ENCODE assay signal across 15 cellular contexts in the genomic region with DNA sequence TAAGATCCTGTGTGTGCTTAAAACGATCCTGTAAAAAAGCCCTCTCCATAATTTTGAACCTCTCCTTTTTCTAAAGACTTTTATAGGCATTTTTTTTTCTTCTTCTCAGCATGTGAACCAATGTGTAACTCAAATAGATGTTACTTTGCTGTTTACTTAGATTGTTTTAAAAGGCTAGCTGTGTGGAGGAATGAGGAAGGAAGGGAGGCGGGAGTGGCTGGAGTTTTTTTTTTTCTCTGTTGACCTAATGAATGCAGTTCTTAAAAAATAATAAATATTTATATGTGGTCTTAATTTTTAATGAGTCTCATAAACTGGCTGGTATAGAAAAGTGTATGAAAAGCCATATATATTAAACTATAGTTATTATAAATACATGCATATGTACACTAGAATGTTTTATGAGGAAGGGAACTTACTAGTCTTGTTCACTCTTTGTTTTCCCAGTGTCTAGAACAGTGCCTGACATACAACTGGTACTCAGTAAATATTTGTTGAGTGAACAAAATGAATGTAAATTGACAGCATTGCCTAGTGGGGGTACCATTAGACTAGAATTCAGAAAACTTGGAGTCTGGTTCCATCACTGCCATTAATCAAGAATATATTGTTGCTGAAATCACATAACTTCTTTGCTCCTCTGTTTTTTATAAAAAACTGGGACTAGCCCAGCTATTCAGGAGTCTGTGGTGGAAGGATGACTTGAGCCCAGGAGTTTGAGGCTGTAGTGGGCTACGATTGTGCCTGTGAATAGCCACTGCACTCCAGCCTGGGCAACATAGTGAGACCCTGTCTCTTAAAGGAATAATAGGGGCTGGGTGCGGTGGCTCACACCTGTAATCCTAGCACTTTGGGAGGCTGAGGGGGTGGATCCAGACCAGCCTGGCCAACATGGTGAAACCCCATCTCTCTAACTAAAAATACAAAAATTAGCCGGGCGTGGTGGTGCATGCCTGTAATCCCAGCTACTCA. TPM values are rescaled to one million over a fixed set of nuclear protein-coding genes. Genes with fewer than 3 reads are reported as not detected.
DNase-seq lines count a peak whose midpoint lies in the region; ATAC-seq and TF ChIP-seq lines count a peak whose summit lies in the region.
"Had no signal": no experiment of that assay in that cellular context is flagged by ENCODE, and none has a peak within 500 bp of the region (broad histone marks: within the 10 kb centered on the region; RNA-seq: fewer than 3 reads in every experiment).

No MANE protein-coding gene starts in this region.

- no peak for TF ChIP-seq EP300 in SK-N-SH (IDR thresholded peaks at IDR 0.05; ENCODE audit: borderline replicate concordance in 1 of 2, low read depth in 1 of 2, low read length in 1 of 2)

- CTCF ChIA-PET in SK-N-SH (lab: Yijun Ruan, JAX), result no interaction called here

- H3K4me2 ChIP-seq in SK-N-SH, result peak overlapping the region; percentile 64
- H3K4me2 ChIP-seq: KMS-11 had no signal

- H3K9ac ChIP-seq in SK-N-SH, result no peak overlapping the region; the same call in 1 of the 2 replicates
- H3K9ac ChIP-seq: KMS-11 had no signal

- H4K20me1 ChIP-seq in SK-N-SH (ENCODE audit: insufficient read depth), result no peaks in the 10 kb centered on the region

- TF ChIP-seq POLR2A in GM18505 (IDR thresholded peaks at IDR 0.05; ENCODE audit: borderline replicate concordance, extremely low read depth, insufficient read depth, insufficient read length), result no peak

- no peaks in the 10 kb centered on the region for H3K9me2 ChIP-seq in SK-N-SH

- no peak for ATAC-seq in SK-N-SH treated with all-trans-retinoic acid at 6 μM for 48 hours
- ATAC-seq in upper lobe of right lung, result no peak
- ATAC-seq in GM18505 (IDR thresholded peaks at IDR 0.05; ENCODE audit: unreplicated experiment), result no peak
- ATAC-seq: activated naive CD8-positive, alpha-beta T cell treated with anti-CD3 and anti-CD28 coated beads, Interleukin-2, amount 50 U/mL, for 24 hours; naive thymus-derived CD8-positive, alpha-beta T cell; stimulated activated effector memory CD8-positive, alpha-beta T cell treated with anti-CD3 and anti-CD28 coated beads, Interleukin-12 subunit alpha, Interleukin-12 subunit beta, amount 100 ng/mL, for 72 hours had no signal

- WGBS in SK-N-SH (ENCODE audit: low lambda C conversion rate), result 91% methylated on average over 6 of the region's 6 CpGs

- H3K4me1 ChIP-seq in SK-N-SH (ENCODE audit: control insufficient read depth in 1 of 2, insufficient read depth in 2 of 2, low read depth in 1 of 2, low read length in 1 of 2) (peaks cover 14 to 20% of the 10 kb centered on the region in 2 experiments; a peak in 3 of 4 replicates), muscle layer of duodenum (ENCODE audit: control insufficient read depth in 1 of 2, insufficient read depth in 2 of 2, low read length in 2 of 2) (peaks cover 4 to 12% of the 10 kb centered on the region in 2 donors), upper lobe of right lung (peaks cover 22% of the 10 kb centered on the region)

- H3F3A ChIP-seq in SK-N-SH (replicated peaks; ENCODE audit: insufficient read depth), result peaks cover 17% of the 10 kb centered on the region

- TF ChIP-seq CTCF in SK-N-SH (IDR thresholded peaks at IDR 0.05) (no peak), upper lobe of right lung (IDR thresholded peaks at IDR 0.05) (no peak)

- H3K36me3 ChIP-seq in SK-N-SH (replicated peaks in 1 of 2; ENCODE audit: control insufficient read depth in 1 of 2, insufficient read depth in 2 of 2, low read length in 1 of 2), result no peaks in the 10 kb centered on the region
- H3K36me3 ChIP-seq in muscle layer of duodenum (ENCODE audit: control insufficient read depth in 1 of 2, insufficient read depth in 2 of 2, low read length in 2 of 2), result no peaks in the 10 kb centered on the region
- no peaks in the 10 kb centered on the region for H3K36me3 ChIP-seq in upper lobe of right lung

- H3K27ac ChIP-seq in SK-N-SH (ENCODE audit: low read depth in 2 of 2, low read length in 1 of 2) (peak overlapping the region in 1 of 2 experiments; percentile 78; a peak in 2 of 4 replicates), muscle layer of duodenum (ENCODE audit: low read length) (peak overlapping the region; percentile 72), upper lobe of right lung (peak overlapping the region; percentile 24)
- H3K27ac ChIP-seq: KMS-11 had no signal

- TF ChIP-seq RAD21 in SK-N-SH (IDR thresholded peaks at IDR 0.05; ENCODE audit: low read length), result no peak

- no peak overlapping the region; a peak in 1 of 4 replicates for H3K4me3 ChIP-seq in SK-N-SH (ENCODE audit: low read depth in 2 of 2, low read length in 1 of 2)
- H3K4me3 ChIP-seq in muscle layer of duodenum (ENCODE audit: low read depth in 1 of 2, low read length in 2 of 2), result peak overlapping the region in 1 of 2 donors; percentile 27
- H3K4me3 ChIP-seq in upper lobe of right lung, result peak overlapping the region; percentile 10

- H3K9me3 ChIP-seq in SK-N-SH, result no peaks in the 10 kb centered on the region
- H3K9me3 ChIP-seq in muscle layer of duodenum (ENCODE audit: control insufficient read depth in 1 of 2, low read length in 2 of 2), result no peaks in the 10 kb centered on the region
- no peaks in the 10 kb centered on the region for H3K9me3 ChIP-seq in upper lobe of right lung

- H3K27me3 ChIP-seq in SK-N-SH (ENCODE audit: insufficient read depth), result no peaks in the 10 kb centered on the region
- H3K27me3 ChIP-seq in muscle layer of duodenum (ENCODE audit: low read depth, low read length), result no peaks in the 10 kb centered on the region
- no peaks in the 10 kb centered on the region for H3K27me3 ChIP-seq in upper lobe of right lung

- DNase-seq in SK-N-SH (no peak), dermis blood vessel endothelial cell (peak; percentile 38), upper lobe of right lung (no peak), NCI-H128 (lab: John Stamatoyannopoulos, UW; ENCODE audit: unreplicated experiment) (no peak), NCI-H446 treated with DMSO at 0.1 percent for 48 hours (lab: John Stamatoyannopoulos, UW) (no peak)
- DNase-seq: 8988T; activated naive CD8-positive, alpha-beta T cell treated with anti-CD3 and anti-CD28 coated beads, Interleukin-2, amount 50 U/mL, for 24 hours; DMS153; naive thymus-derived CD8-positive, alpha-beta T cell; NCI-H2107 had no signal

- POLR2A ChIA-PET in SK-N-SH (lab: Yijun Ruan, JAX), result no interaction called here

- intact Hi-C loops in upper lobe of right lung (cut with DNase I), result no loop called here

- no peaks in the 10 kb centered on the region; the same call in 1 of the 2 replicates for H3K79me2 ChIP-seq in SK-N-SH (ENCODE audit: insufficient read depth)

- H2AFZ ChIP-seq in SK-N-SH (ENCODE audit: low read depth), result 0 out of 2 replicates have a peak overlapping the region, but pooled peaks have one; percentile 26

TF ChIP-seq in SK-N-SH, 30 proteins besides CTCF, POLR2A, EP300 and RAD21:
- no peak for TF ChIP-seq RCOR1 (IDR thresholded peaks at IDR 0.05; ENCODE audit: low read length)
- TF ChIP-seq FOSL2 (IDR thresholded peaks at IDR 0.05; ENCODE audit: borderline replicate concordance, low read depth), result no peak
- no peak for TF ChIP-seq NRF1 (IDR thresholded peaks at IDR 0.05; ENCODE audit: low read depth, low read length)
- no peak for TF ChIP-seq EZH2phosphoT487 (IDR thresholded peaks at IDR 0.05; ENCODE audit: borderline replicate concordance, low read depth)

TF ChIP-seq in SK-N-SH treated with all-trans-retinoic acid at 6 μM for 48 hours, 23 proteins besides CTCF, POLR2A, EP300 and RAD21 (continues in another document):
- TF ChIP-seq ZFP30 (CRISPR knock-in tag; IDR thresholded peaks at IDR 0.05) (no peak), TCF4 (CRISPR knock-in tag; IDR thresholded peaks at IDR 0.05; ENCODE audit: borderline replicate concordance) (no peak), RARB (CRISPR knock-in tag; IDR thresholded peaks at IDR 0.05) (no peak), ZNF8 (CRISPR knock-in tag; IDR thresholded peaks at IDR 0.05) (no peak), GLIS3 (CRISPR knock-in tag; IDR thresholded peaks at IDR 0.05) (no peak), BACH2 (CRISPR knock-in tag; IDR thresholded peaks at IDR 0.05; ENCODE audit: borderline replicate concordance) (no peak), ZFP3 (CRISPR knock-in tag; IDR thresholded peaks at IDR 0.05) (no peak), CSRNP3 (CRISPR knock-in tag; IDR thresholded peaks at IDR 0.05) (no peak), ESRRG (CRISPR knock-in tag; IDR thresholded peaks at IDR 0.05) (no peak), ISL1 (CRISPR knock-in tag; IDR thresholded peaks at IDR 0.05) (no peak), ZNF565 (CRISPR knock-in tag; conservative IDR thresholded peaks at IDR 0.05; ENCODE audit: low read depth) (no peak), SNAI2 (CRISPR knock-in tag; IDR thresholded peaks at IDR 0.05) (no peak)
- TF ChIP-seq, protein P1, sequence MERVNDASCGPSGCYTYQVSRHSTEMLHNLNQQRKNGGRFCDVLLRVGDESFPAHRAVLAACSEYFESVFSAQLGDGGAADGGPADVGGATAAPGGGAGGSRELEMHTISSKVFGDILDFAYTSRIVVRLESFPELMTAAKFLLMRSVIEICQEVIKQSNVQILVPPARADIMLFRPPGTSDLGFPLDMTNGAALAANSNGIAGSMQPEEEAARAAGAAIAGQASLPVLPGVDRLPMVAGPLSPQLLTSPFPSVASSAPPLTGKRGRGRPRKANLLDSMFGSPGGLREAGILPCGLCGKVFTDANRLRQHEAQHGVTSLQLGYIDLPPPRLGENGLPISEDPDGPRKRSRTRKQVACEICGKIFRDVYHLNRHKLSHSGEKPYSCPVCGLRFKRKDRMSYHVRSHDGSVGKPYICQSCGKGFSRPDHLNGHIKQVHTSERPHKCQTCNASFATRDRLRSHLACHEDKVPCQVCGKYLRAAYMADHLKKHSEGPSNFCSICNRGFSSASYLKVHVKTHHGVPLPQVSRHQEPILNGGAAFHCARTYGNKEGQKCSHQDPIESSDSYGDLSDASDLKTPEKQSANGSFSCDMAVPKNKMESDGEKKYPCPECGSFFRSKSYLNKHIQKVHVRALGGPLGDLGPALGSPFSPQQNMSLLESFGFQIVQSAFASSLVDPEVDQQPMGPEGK (CRISPR knock-in tag; IDR thresholded peaks at IDR 0.05; ENCODE audit: borderline replicate concordance), result no peak

RNA-seq across cellular contexts. Expression of gene NFIA, which starts 51.0 kb away (rescaled TPM):
- 3.3 and 4.1 TPM in 2 replicates for polyA plus RNA-seq in SK-N-SH (2012; rRNA removed)
- 2.1 and 2.7 TPM in 2 replicates for polyA plus RNA-seq in SK-N-SH (2012; cell fraction: cytosol; rRNA removed)
- polyA plus RNA-seq in SK-N-SH (2012; cell fraction: nucleus; rRNA removed), result 1.6 and 3.1 TPM in 2 replicates
- total RNA-seq in dermis blood vessel endothelial cell (12.4 and 23.2 TPM in 2 replicates), upper lobe of right lung (66.6 TPM)
